ENCODE assay signal across 8 cellular contexts in genomic region chr21:25967566-25968438, GRCh38.
DNase-seq lines count a peak whose midpoint lies in the region; ATAC-seq and TF ChIP-seq lines count a peak whose summit lies in the region.

No MANE protein-coding gene starts in this region.

- peak overlapping the region; percentile 67 to 86 (median 82) for H3K27ac Mint-ChIP-seq in naive thymus-derived CD4-positive, alpha-beta T cell

- H3K27me3 ChIP-seq in naive thymus-derived CD4-positive, alpha-beta T cell (ENCODE audit: control insufficient read depth in 2 of 2, insufficient read depth in 2 of 2, low read length in 2 of 2): no peaks in the 10 kb centered on the region
- H3K27me3 ChIP-seq in prostate gland (replicated peaks; ENCODE audit: insufficient read depth): no peaks in the 10 kb centered on the region

- no peak overlapping the region for H3K4me3 ChIP-seq in naive thymus-derived CD4-positive, alpha-beta T cell (ENCODE audit: low read length)
- no peak overlapping the region for H3K4me3 ChIP-seq in prostate gland

- H3K9me3 Mint-ChIP-seq in naive thymus-derived CD4-positive, alpha-beta T cell: peaks cover 0 to 5% (median 0%) of the 10 kb centered on the region in 11 donors

- DNase-seq in EH (ENCODE audit: low read depth) (peak; percentile 12), amniotic epithelial cell (ENCODE audit: low read depth) (peak; percentile 58), prostate gland (ENCODE audit: low spot score) (no peak), activated T-cell treated with anti-CD3 and anti-CD28 coated beads for 4 hours (no peak)
- peak in 6 of 9 donors; percentile 4 to 41 (median 20) for DNase-seq in naive thymus-derived CD4-positive, alpha-beta T cell
- DNase-seq in activated CD4-positive, CD25-positive, alpha-beta regulatory T cell (lab: John Stamatoyannopoulos, UW): no peak

- peak overlapping the region; percentile 51 for H3K27ac ChIP-seq in naive thymus-derived CD4-positive, alpha-beta T cell (ENCODE audit: low read depth, low read length)
- no peak overlapping the region for H3K27ac ChIP-seq in prostate gland

- H3K36me3 ChIP-seq in naive thymus-derived CD4-positive, alpha-beta T cell (ENCODE audit: control insufficient read depth in 2 of 3, insufficient read depth in 3 of 3, low read length in 3 of 3): peaks cover 0 to 3% (median 0%) of the 10 kb centered on the region in 3 experiments
- H3K36me3 ChIP-seq in prostate gland: no peaks in the 10 kb centered on the region

- TF ChIP-seq CTCF in prostate gland (IDR thresholded peaks at IDR 0.05): no peak

- 74% methylated on average over 6 of the region's 6 CpGs for WGBS in prostate gland

- CTCF ChIA-PET in naive thymus-derived CD4-positive, alpha-beta T cell (lab: Charles Lee): interaction anchor here (0.6 to 1.3 kb wide), 2 partner anchors 16 to 72 kb away, joined by 3 to 4 read pairs; no protein-coding TSS in a partner anchor

- H3K9me3 ChIP-seq in naive thymus-derived CD4-positive, alpha-beta T cell (ENCODE audit: control insufficient read depth in 2 of 3, low read length in 3 of 3): no peaks in the 10 kb centered on the region
- no peaks in the 10 kb centered on the region for H3K9me3 ChIP-seq in prostate gland

- intact Hi-C loops in naive thymus-derived CD4-positive, alpha-beta T cell (cut with micrococcal nuclease): loop anchor here in 1 of 2 donors (2.0 to 5.0 kb wide), 2 partner anchors 34 to 203 kb away; partner anchors contain the start of gene APP
- intact Hi-C loops in prostate gland (cut with DNase I): no loop called here

- H3K4me3 Mint-ChIP-seq in naive thymus-derived CD4-positive, alpha-beta T cell: peak overlapping the region in 7 of 10 donors; percentile 50 to 68 (median 65)

- H3K27me3 Mint-ChIP-seq in naive thymus-derived CD4-positive, alpha-beta T cell: no peaks in the 10 kb centered on the region

- peaks cover 10 to 43% (median 31%) of the 10 kb centered on the region in 5 donors for H3K36me3 Mint-ChIP-seq in naive thymus-derived CD4-positive, alpha-beta T cell

- no peaks in the 10 kb centered on the region for H3K4me1 ChIP-seq in naive thymus-derived CD4-positive, alpha-beta T cell (ENCODE audit: control insufficient read depth in 2 of 2, insufficient read depth in 2 of 2, low read length in 2 of 2)
- H3K4me1 ChIP-seq in prostate gland (replicated peaks): no peaks in the 10 kb centered on the region

- TF ChIP-seq POLR2A in prostate gland (IDR thresholded peaks at IDR 0.05): no peak

- POLR2A ChIA-PET in naive thymus-derived CD4-positive, alpha-beta T cell (lab: Charles Lee): interaction anchor here (0.6 to 1.7 kb wide), 3 partner anchors 20 to 233 kb away, joined by 4 to 5 read pairs (median 5); partner anchors contain the start of genes ATP5PF and GABPA

- ATAC-seq in GM21360 (IDR thresholded peaks at IDR 0.05; ENCODE audit: unreplicated experiment) (peak; percentile 97), HG03558 (IDR thresholded peaks at IDR 0.05; ENCODE audit: extremely low read depth, unreplicated experiment) (peak; percentile 96)
- ATAC-seq in naive thymus-derived CD4-positive, alpha-beta T cell: peak; percentile 84

- H3K4me1 Mint-ChIP-seq in naive thymus-derived CD4-positive, alpha-beta T cell: peaks cover 5 to 19% (median 14%) of the 10 kb centered on the region in 7 donors

Comparison
In these comparisons a context has a peak if more than half of its experiments do, and no peak if none do; other contexts are left out.
1. DNase-seq: peak in EH (single experiment), amniotic epithelial cell (single experiment) and naive thymus-derived CD4-positive, alpha-beta T cell (6 of 9); none in activated CD4-positive, CD25-positive, alpha-beta regulatory T cell (0 of 4), prostate gland (single experiment) and activated T-cell treated with anti-CD3 and anti-CD28 coated beads for 4 hours (single experiment).
2. Peak in every context shown above with its lines, with median percentiles within 50 percentile points of each other: ATAC-seq.